Comparison of ENCODE assay signal across 21 cellular contexts in the genomic region with DNA sequence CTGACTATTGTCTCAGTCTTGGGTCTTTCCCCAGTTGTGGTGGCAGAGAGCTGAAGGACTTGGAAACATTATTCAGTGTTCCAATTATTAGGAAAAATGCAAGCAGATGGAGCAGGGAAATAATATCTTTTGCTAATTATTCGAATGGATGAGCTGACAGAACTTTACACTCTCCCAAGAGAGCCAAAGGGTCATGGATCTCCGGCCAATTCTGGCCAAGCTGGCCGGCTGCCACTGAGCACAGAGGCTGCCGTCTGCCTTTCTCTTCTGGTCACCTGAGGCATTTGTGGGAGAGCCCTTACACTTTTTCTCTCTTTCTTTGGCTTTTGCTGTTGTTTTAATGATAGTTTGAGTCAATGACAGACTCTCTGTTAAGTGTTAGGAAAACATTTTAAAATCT. TPM values are rescaled to one million over a fixed set of nuclear protein-coding genes. Genes with fewer than 3 reads are reported as not detected.
"Had no signal": no experiment of that assay in that cellular context is flagged by ENCODE, and none has a peak within 500 bp of the region (broad histone marks: within the 10 kb centered on the region; RNA-seq: fewer than 3 reads in every experiment).

No MANE protein-coding gene starts in this region.

- H3K27ac ChIP-seq: HL-60, RWPE1, SJCRH30, SK-N-MC had no signal

- ATAC-seq: Panc1, PC-3 had no signal

- H3K36me3 ChIP-seq: SJCRH30 had no signal

- H3K4me3 ChIP-seq: SJCRH30, SK-N-MC had no signal

- DNase-seq: KBM-7, MV-4-11, NCI-H1048, NCI-H1105, NCI-H1417, NCI-H1436 treated with DMSO at 0.1 percent for 48 hours, NCI-H1694, NCI-H187 treated with DMSO at 0.1 percent for 48 hours, NCI-H2029 treated with DMSO at 0.1 percent for 48 hours, NCI-H345, NCI-H446 treated with DMSO at 0.1 percent for 48 hours, NCI-H510A treated with DMSO at 0.1 percent for 48 hours, NCI-H526, PC-3, SHP77 treated with DMSO at 0.1 percent for 48 hours, SJCRH30 had no signal

- H3K9me3 ChIP-seq: SJCRH30 had no signal

- H3K4me1 ChIP-seq: SJCRH30 had no signal

RNA-seq across cellular contexts. Expression of a gene that starts 22.2 kb away (rescaled TPM):
- total RNA-seq: LHCN-M2, SJCRH30 had no signal
